Comparison of ENCODE assay signal across 8 cellular contexts in genomic region chr17:28908640-28909098, GRCh38. TPM values are rescaled to one million over a fixed set of nuclear protein-coding genes. Genes with fewer than 3 reads are reported as not detected.
A peak's percentile ranks its signal among the peaks of the same experiment; 100 is the strongest.
DNase-seq lines count a peak whose midpoint lies in the region; ATAC-seq and TF ChIP-seq lines count a peak whose summit lies in the region.

No MANE protein-coding gene starts in this region.

- H3K4me1 Mint-ChIP-seq in CD14-positive monocyte (peaks cover 3% of the 10 kb centered on the region), WTC11 (peaks cover 36% of the 10 kb centered on the region)

- H3K4me3 Mint-ChIP-seq in CD14-positive monocyte (no peak overlapping the region), WTC11 (no peak overlapping the region)

- POLR2A ChIA-PET in WTC11 (lab: Charles Lee), result no interaction called here

- intact Hi-C loops in CD14-positive monocyte (cut with micrococcal nuclease), result loop anchor here in 1 of 2 donors (10.0 kb wide), 1 partner anchor 206 kb away; no protein-coding TSS in a partner anchor

- CTCF ChIA-PET in WTC11 (lab: Charles Lee), result interaction anchor here (1.0 to 9.0 kb wide), 4 partner anchors 8 to 235 kb away, joined by 3 to 103 read pairs (median 10); partner anchors contain the start of genes NEK8 and TLCD1

- ATAC-seq in WTC11, result no peak
- no peak for ATAC-seq in HG03097 (IDR thresholded peaks at IDR 0.05; ENCODE audit: low FRiP score, unreplicated experiment)

- TF ChIP-seq CTCF in CD14-positive monocyte (IDR thresholded peaks at IDR 0.05) (no peak), WTC11 (IDR thresholded peaks at IDR 0.05) (no peak), fibroblast of villous mesenchyme (IDR thresholded peaks at IDR 0.05; ENCODE audit: insufficient read depth, low read depth, low read length) (no peak)

- H3K36me3 Mint-ChIP-seq in CD14-positive monocyte (peaks cover 75 to 76% of the 10 kb centered on the region in 2 donors), WTC11 (peaks cover 71% of the 10 kb centered on the region)

- H3K27me3 Mint-ChIP-seq in CD14-positive monocyte (ENCODE audit: low read depth in 3 of 3), result peaks cover 0 to 2% (median under 1%) of the 10 kb centered on the region in 3 donors
- no peaks in the 10 kb centered on the region for H3K27me3 Mint-ChIP-seq in WTC11 (ENCODE audit: low read depth)

- H3K9me3 Mint-ChIP-seq in CD14-positive monocyte (no peaks in the 10 kb centered on the region), WTC11 (no peaks in the 10 kb centered on the region)

- no peak for DNase-seq in CD14-positive monocyte (ENCODE audit: low spot score)
- no peak for DNase-seq in WTC11 (ENCODE audit: low spot score)
- peak; percentile 86 for DNase-seq in fibroblast of villous mesenchyme (ENCODE audit: low read depth)
- DNase-seq in pulmonary artery endothelial cell (ENCODE audit: low read depth, low spot score), result peak; percentile 22
- no peak for DNase-seq in activated CD4-positive, CD25-positive, alpha-beta regulatory T cell (lab: John Stamatoyannopoulos, UW)
- no peak for DNase-seq in activated CD8-positive, alpha-beta memory T cell treated with anti-CD3 and anti-CD28 coated beads, Interleukin-2, amount 50 U/mL, for 4 hours
- no peak for DNase-seq in NCI-H146 treated with DMSO at 0.1 percent for 48 hours (lab: John Stamatoyannopoulos, UW; ENCODE audit: unreplicated experiment)

- peak overlapping the region in 4 of 7 donors; percentile 7 to 44 (median 22) for H3K27ac Mint-ChIP-seq in CD14-positive monocyte
- peak overlapping the region; percentile 72; the same call in 1 of the 2 replicates for H3K27ac Mint-ChIP-seq in WTC11

- no peak overlapping the region for H3K4me3 ChIP-seq in fibroblast of villous mesenchyme (ENCODE audit: low read depth, low read length)

TF ChIP-seq in WTC11, 78 proteins besides CTCF, POLR2A, EP300 and RAD21:
- TF ChIP-seq HMGA2 (CRISPR knock-in tag; IDR thresholded peaks at IDR 0.05) (no peak), NFATC4 (CRISPR knock-in tag; IDR thresholded peaks at IDR 0.05) (no peak), MXD4 (CRISPR knock-in tag; IDR thresholded peaks at IDR 0.05; ENCODE audit: borderline replicate concordance) (no peak), ZNF532 (CRISPR knock-in tag; IDR thresholded peaks at IDR 0.05; ENCODE audit: borderline replicate concordance) (no peak)

RNA-seq across cellular contexts. Expression of gene DHRS13, which starts 5.8 kb away (rescaled TPM):
- polyA plus RNA-seq in CD14-positive monocyte, result 1 to 10 TPM; 3.7 to 4.5 TPM
- total RNA-seq in WTC11 (2021) (26.5 to 29.5 TPM (median 28.5 TPM) in 3 replicates), fibroblast of villous mesenchyme (2.6 and 3.5 TPM in 2 replicates), pulmonary artery endothelial cell (5.5 and 7.9 TPM in 2 replicates)

RNA-seq across cellular contexts. Expression of gene FLOT2, which starts 11.1 kb away (rescaled TPM):
- 100 to 1,000 TPM; 244 to 271 TPM for polyA plus RNA-seq in CD14-positive monocyte
- total RNA-seq in WTC11 (2021) (139 to 153 TPM (median 144 TPM) in 3 replicates), fibroblast of villous mesenchyme (39.6 and 43.6 TPM in 2 replicates), pulmonary artery endothelial cell (77.3 and 80.4 TPM in 2 replicates)

RNA-seq across cellular contexts. Expression of gene PHF12, which starts 42.6 kb away (rescaled TPM):
- 1 to 10 TPM; 1.4 to 2.5 TPM for polyA plus RNA-seq in CD14-positive monocyte
- total RNA-seq in WTC11 (2021), result 57.7 to 69.8 TPM (median 61.3 TPM) in 3 replicates
- total RNA-seq in fibroblast of villous mesenchyme, result 22.5 and 23.2 TPM in 2 replicates
- total RNA-seq in pulmonary artery endothelial cell, result 10.6 and 11.6 TPM in 2 replicates

RNA-seq across cellular contexts. Expression of gene ERAL1, which starts 53.9 kb away (rescaled TPM):
- 10 to 100 TPM; 33.8 to 34.5 TPM for polyA plus RNA-seq in CD14-positive monocyte
- 70.1 to 77.0 TPM (median 72.0 TPM) in 3 replicates for total RNA-seq in WTC11 (2021)
- 29.6 and 39.3 TPM in 2 replicates for total RNA-seq in fibroblast of villous mesenchyme
- 30.7 and 49.2 TPM in 2 replicates for total RNA-seq in pulmonary artery endothelial cell

Comparison
In these comparisons a context has a peak if more than half of its experiments do, and no peak if none do; other contexts are left out.
1. DNase-seq: peak in fibroblast of villous mesenchyme (single experiment) and pulmonary artery endothelial cell (single experiment); none in CD14-positive monocyte (single experiment), WTC11 (single experiment), activated CD4-positive, CD25-positive, alpha-beta regulatory T cell (0 of 4), activated CD8-positive, alpha-beta memory T cell treated with anti-CD3 and anti-CD28 coated beads, Interleukin-2, amount 50 U/mL, for 4 hours (single experiment) and NCI-H146 treated with DMSO at 0.1 percent for 48 hours (single experiment).